8 cellular contexts compared by ENCODE assay signal in the genomic region with DNA sequence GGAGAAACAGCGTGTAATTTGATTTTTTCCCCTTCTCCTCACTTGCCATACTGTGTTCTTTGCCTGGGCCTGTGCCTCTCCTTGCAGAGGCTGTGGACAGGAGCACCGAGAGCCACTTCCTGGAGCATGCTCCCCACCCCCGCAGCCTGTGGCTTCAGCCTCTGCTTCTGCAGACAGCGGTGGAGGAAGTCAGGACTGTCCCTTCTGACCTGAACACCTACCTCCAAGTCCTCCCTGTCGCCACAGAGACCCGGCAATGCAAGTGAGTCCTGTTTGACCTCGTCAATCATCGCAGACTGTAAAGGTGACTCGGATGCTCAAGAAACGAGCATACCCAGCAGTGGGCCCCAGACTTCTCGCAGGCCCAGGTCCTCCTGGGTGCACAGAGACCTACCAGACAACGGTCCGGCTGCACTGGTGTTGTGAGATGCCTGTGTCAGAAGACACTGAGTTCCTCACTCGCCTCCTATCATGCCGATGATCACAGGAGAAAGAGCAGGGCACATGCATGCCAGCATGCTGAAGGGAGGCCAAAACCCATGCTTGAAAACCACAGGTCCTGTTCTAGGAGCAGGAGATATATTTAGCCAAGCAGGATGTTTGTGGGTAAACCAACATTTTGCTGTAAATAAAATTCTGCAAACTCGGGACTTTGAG.
A peak's percentile ranks its signal among the peaks of the same experiment; 100 is the strongest.
DNase-seq lines count a peak whose midpoint lies in the region; ATAC-seq and TF ChIP-seq lines count a peak whose summit lies in the region.

No MANE protein-coding gene starts in this region.

- H3K36me3 Mint-ChIP-seq in WTC11 = no peaks in the 10 kb centered on the region

- H3K36me3 ChIP-seq in gastroesophageal sphincter = no peaks in the 10 kb centered on the region

- TF ChIP-seq CTCF in WTC11 (IDR thresholded peaks at IDR 0.05) (no peak), foreskin keratinocyte (conservative IDR thresholded peaks at IDR 0.05) (no peak), gastroesophageal sphincter (IDR thresholded peaks at IDR 0.05) (no peak)

- H3K27ac ChIP-seq in foreskin keratinocyte (peak overlapping the region; percentile 19), gastroesophageal sphincter (peak overlapping the region in 1 of 4 donors; percentile 22)

- H3K4me1 ChIP-seq in foreskin keratinocyte (peaks cover 26% of the 10 kb centered on the region), gastroesophageal sphincter (peaks cover 0 to 13% (median 5%) of the 10 kb centered on the region in 3 donors)

- H3K4me3 Mint-ChIP-seq in WTC11 = no peak overlapping the region

- POLR2A ChIA-PET in WTC11 (lab: Charles Lee) = no interaction called here

- no peak for TF ChIP-seq POLR2A in gastroesophageal sphincter (IDR thresholded peaks at IDR 0.05)

- WGBS in gastroesophageal sphincter (ENCODE audit: low coverage in 1 of 2), 2 donors = 72 to 79% methylated on average over 3 to 8 of the region's 16 CpGs

- peak overlapping the region; percentile 10; the same call in 1 of the 2 replicates for H3K27ac Mint-ChIP-seq in WTC11

- ATAC-seq in GM19324 (IDR thresholded peaks at IDR 0.05; ENCODE audit: low FRiP score, unreplicated experiment) (peak; percentile 64), HG03378 (IDR thresholded peaks at IDR 0.05; ENCODE audit: unreplicated experiment) (peak; percentile 67), WTC11 (peak; percentile 38), foreskin keratinocyte (no peak), gastroesophageal sphincter (no peak)

- H3K27me3 ChIP-seq in foreskin keratinocyte (no peaks in the 10 kb centered on the region), gastroesophageal sphincter (no peaks in the 10 kb centered on the region)

- no peak overlapping the region for H3K4me3 ChIP-seq in gastroesophageal sphincter

- no peaks in the 10 kb centered on the region for H3K9me3 ChIP-seq in gastroesophageal sphincter

- CTCF ChIA-PET in WTC11 (lab: Charles Lee) = no interaction called here

- no peaks in the 10 kb centered on the region for H3K9me3 Mint-ChIP-seq in WTC11

- H3K4me1 Mint-ChIP-seq in WTC11 = peaks cover 35% of the 10 kb centered on the region

- H3K27me3 Mint-ChIP-seq in WTC11 (ENCODE audit: low read depth) = peaks cover 4% of the 10 kb centered on the region; the same call in 1 of the 2 replicates

- DNase-seq in CD1c-positive myeloid dendritic cell (ENCODE audit: extremely low spot score) (peak; percentile 90), WTC11 (ENCODE audit: low spot score) (no peak), foreskin keratinocyte (no peak), DMS 273 treated with DMSO at 0.1 percent for 48 hours (lab: John Stamatoyannopoulos, UW) (no peak)
- peak; percentile 79 to 84 for DNase-seq in stimulated activated CD8-positive, alpha-beta memory T cell treated with anti-CD3 and anti-CD28 coated beads, Interleukin-15, amount 100 ng/mL, for 48 hours (ENCODE audit: low read depth in 2 of 2)

- TF ChIP-seq EP300 in gastroesophageal sphincter (IDR thresholded peaks at IDR 0.05) = no peak

TF ChIP-seq in WTC11, 78 proteins besides CTCF, POLR2A, EP300 and RAD21:
- TF ChIP-seq FOXK1 (CRISPR knock-in tag; IDR thresholded peaks at IDR 0.05) = no peak
- TF ChIP-seq, protein P1, sequence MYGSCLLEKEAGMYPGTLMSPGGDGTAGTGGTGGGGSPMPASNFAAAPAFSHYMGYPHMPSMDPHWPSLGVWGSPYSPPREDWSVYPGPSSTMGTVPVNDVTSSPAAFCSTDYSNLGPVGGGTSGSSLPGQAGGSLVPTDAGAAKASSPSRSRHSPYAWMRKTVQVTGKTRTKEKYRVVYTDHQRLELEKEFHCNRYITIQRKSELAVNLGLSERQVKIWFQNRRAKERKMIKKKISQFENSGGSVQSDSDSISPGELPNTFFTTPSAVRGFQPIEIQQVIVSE (CRISPR knock-in tag; IDR thresholded peaks at IDR 0.05; ENCODE audit: borderline replicate concordance) = no peak
- TF ChIP-seq NR1H2 (CRISPR knock-in tag; IDR thresholded peaks at IDR 0.05) = no peak
- no peak for TF ChIP-seq PRRX2 (CRISPR knock-in tag; IDR thresholded peaks at IDR 0.05)
- no peak for TF ChIP-seq MYBL2 (CRISPR knock-in tag; IDR thresholded peaks at IDR 0.05)
- TF ChIP-seq, protein P2, sequence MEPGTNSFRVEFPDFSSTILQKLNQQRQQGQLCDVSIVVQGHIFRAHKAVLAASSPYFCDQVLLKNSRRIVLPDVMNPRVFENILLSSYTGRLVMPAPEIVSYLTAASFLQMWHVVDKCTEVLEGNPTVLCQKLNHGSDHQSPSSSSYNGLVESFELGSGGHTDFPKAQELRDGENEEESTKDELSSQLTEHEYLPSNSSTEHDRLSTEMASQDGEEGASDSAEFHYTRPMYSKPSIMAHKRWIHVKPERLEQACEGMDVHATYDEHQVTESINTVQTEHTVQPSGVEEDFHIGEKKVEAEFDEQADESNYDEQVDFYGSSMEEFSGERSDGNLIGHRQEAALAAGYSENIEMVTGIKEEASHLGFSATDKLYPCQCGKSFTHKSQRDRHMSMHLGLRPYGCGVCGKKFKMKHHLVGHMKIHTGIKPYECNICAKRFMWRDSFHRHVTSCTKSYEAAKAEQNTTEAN (CRISPR knock-in tag; IDR thresholded peaks at IDR 0.05) = no peak
- no peak for TF ChIP-seq NFATC4 (CRISPR knock-in tag; IDR thresholded peaks at IDR 0.05)
- TF ChIP-seq RELA (CRISPR knock-in tag; IDR thresholded peaks at IDR 0.05; ENCODE audit: borderline replicate concordance) = no peak
- no peak for TF ChIP-seq ATF1 (CRISPR knock-in tag; IDR thresholded peaks at IDR 0.05)

Comparison
In these comparisons a context has a peak if more than half of its experiments do, and no peak if none do; other contexts are left out.
1. DNase-seq: peak in CD1c-positive myeloid dendritic cell (single experiment) and stimulated activated CD8-positive, alpha-beta memory T cell treated with anti-CD3 and anti-CD28 coated beads, Interleukin-15, amount 100 ng/mL, for 48 hours (2 of 2); none in WTC11 (single experiment), foreskin keratinocyte (0 of 2) and DMS 273 treated with DMSO at 0.1 percent for 48 hours (single experiment).
2. ATAC-seq: peak in GM19324 (single experiment), HG03378 (single experiment) and WTC11 (single experiment); none in foreskin keratinocyte (single experiment) and gastroesophageal sphincter (single experiment).